In the genomic region with DNA sequence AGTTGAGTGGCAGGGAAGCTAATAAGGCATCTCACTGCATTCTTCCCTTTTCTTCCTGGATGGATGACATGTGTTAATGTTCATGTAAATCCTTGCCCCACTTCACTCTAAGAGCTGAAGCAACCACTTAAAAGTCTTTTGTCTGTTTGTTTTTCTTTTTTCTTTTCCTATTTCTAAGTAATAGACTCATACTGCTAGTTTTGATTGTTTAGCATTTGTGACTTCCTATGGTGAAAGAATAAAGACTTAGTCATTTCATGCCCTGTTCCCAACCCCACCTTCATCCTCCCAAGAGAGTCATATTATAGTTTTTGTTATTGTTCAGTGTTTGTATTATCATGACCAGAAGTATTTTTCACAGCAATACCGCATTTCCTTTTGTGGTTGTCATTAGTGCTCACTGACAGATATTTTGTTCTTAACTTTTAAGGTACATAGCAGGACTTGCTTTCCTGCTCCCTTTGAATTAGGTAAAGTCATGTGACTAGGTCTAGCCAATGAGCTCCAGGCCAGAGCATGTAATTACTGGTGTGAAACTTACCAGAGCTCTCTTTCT, we compare ENCODE assay signal across 13 cellular contexts. TPM values are rescaled to one million over a fixed set of nuclear protein-coding genes. Genes with fewer than 3 reads are reported as not detected.
DNase-seq lines count a peak whose midpoint lies in the region; ATAC-seq and TF ChIP-seq lines count a peak whose summit lies in the region.
"Had no signal": no experiment of that assay in that cellular context is flagged by ENCODE, and none has a peak within 500 bp of the region (broad histone marks: within the 10 kb centered on the region; RNA-seq: fewer than 3 reads in every experiment).

No MANE protein-coding gene starts in this region.

- no peak overlapping the region for H2AFZ ChIP-seq in mesenchymal stem cell (ENCODE audit: low read depth, low read length)

- H3K36me3 ChIP-seq in CD8-positive, alpha-beta T cell (ENCODE audit: insufficient read depth, low read length) = no peaks in the 10 kb centered on the region
- H3K36me3 ChIP-seq in mesenchymal stem cell (ENCODE audit: control insufficient read depth in 1 of 2, insufficient read depth in 2 of 2, low read depth in 1 of 2, low read length in 2 of 2) = peaks cover 0 to 5% of the 10 kb centered on the region in 2 experiments

- POLR2A ChIA-PET in CD8-positive, alpha-beta T cell (lab: Charles Lee) = interaction anchor here (0.7 to 1.0 kb wide), 2 partner anchors 18 to 395 kb away, joined by 3 read pairs; no protein-coding TSS in a partner anchor

- H3K9ac ChIP-seq in mesenchymal stem cell (ENCODE audit: low read length) = peak overlapping the region; percentile 35

- H3K9me3 Mint-ChIP-seq in CD8-positive, alpha-beta T cell = peaks cover 24% of the 10 kb centered on the region

- no peak overlapping the region for H3K4ac ChIP-seq in mesenchymal stem cell (ENCODE audit: low read depth in 1 of 2, low read length in 2 of 2)

- H3K79me1 ChIP-seq in mesenchymal stem cell (replicated peaks; ENCODE audit: low read length, poor library complexity, severe bottlenecking) = no peaks in the 10 kb centered on the region

- H3K9me3 ChIP-seq in CD8-positive, alpha-beta T cell (ENCODE audit: low read length) = no peaks in the 10 kb centered on the region
- peaks cover 29% of the 10 kb centered on the region for H3K9me3 ChIP-seq in mesenchymal stem cell (ENCODE audit: control insufficient read depth, low read length)

- no peak overlapping the region for H3K23ac ChIP-seq in mesenchymal stem cell (ENCODE audit: low read length in 2 of 2)

- CTCF ChIA-PET in CD8-positive, alpha-beta T cell (lab: Charles Lee) = interaction anchor here (0.7 kb wide), 1 partner anchor 55 kb away, joined by 3 read pairs; no protein-coding TSS in a partner anchor

- H2BK12ac ChIP-seq in mesenchymal stem cell (ENCODE audit: low read length in 2 of 2) = no peak overlapping the region

- DNase-seq in CD8-positive, alpha-beta T cell = peak in 4 of 7 experiments; percentile 19 to 59 (median 46)
- peak; percentile 91 for DNase-seq in M059J (ENCODE audit: low read depth)
- peak; percentile 93 for DNase-seq in astrocyte of the spinal cord (ENCODE audit: low read depth, low spot score)
- DNase-seq in mesenchymal stem cell = peak; percentile 51
- no peak for DNase-seq in C1 segment of cervical spinal cord (lab: John Stamatoyannopoulos, UW)
- DNase-seq: H7, substantia nigra had no signal

- H3K36me3 Mint-ChIP-seq in CD8-positive, alpha-beta T cell = peaks cover 8% of the 10 kb centered on the region

- peak; percentile 86 for ATAC-seq in CD8-positive, alpha-beta T cell
- ATAC-seq in GM21737 (IDR thresholded peaks at IDR 0.05; ENCODE audit: unreplicated experiment) (no peak), HG02759 (IDR thresholded peaks at IDR 0.05; ENCODE audit: unreplicated experiment) (no peak), GM18870 (IDR thresholded peaks at IDR 0.05; ENCODE audit: unreplicated experiment) (no peak)

- H3K14ac ChIP-seq in mesenchymal stem cell (ENCODE audit: low read length in 2 of 2) = no peak overlapping the region

- peaks cover 45% of the 10 kb centered on the region for H3K4me1 Mint-ChIP-seq in CD8-positive, alpha-beta T cell (ENCODE audit: low read depth)

- intact Hi-C loops in CD8-positive, alpha-beta T cell (cut with DNase I, micrococcal nuclease) = loop anchor here in 1 of 2 experiments (5.0 kb wide), 1 partner anchor 40 kb away; no protein-coding TSS in a partner anchor

- no peak overlapping the region for H3K18ac ChIP-seq in mesenchymal stem cell (ENCODE audit: low read depth in 1 of 2, low read length in 2 of 2)

- peak overlapping the region; percentile 79 for H3K27ac Mint-ChIP-seq in CD8-positive, alpha-beta T cell

- H3K27me3 ChIP-seq in CD8-positive, alpha-beta T cell (ENCODE audit: insufficient read depth, low read length) = no peaks in the 10 kb centered on the region
- H3K27me3 ChIP-seq in mesenchymal stem cell (ENCODE audit: control insufficient read depth in 1 of 2, insufficient read depth in 1 of 2, low read length in 2 of 2) = no peaks in the 10 kb centered on the region

- no peak overlapping the region for H4K91ac ChIP-seq in mesenchymal stem cell (ENCODE audit: low read length)

- H3K4me3 Mint-ChIP-seq in CD8-positive, alpha-beta T cell = no peak overlapping the region

- H3K27ac ChIP-seq in CD8-positive, alpha-beta T cell (ENCODE audit: low read depth, low read length) = no peak overlapping the region
- peak overlapping the region; percentile 13 for H3K27ac ChIP-seq in mesenchymal stem cell (ENCODE audit: low read length, poor library complexity, severe bottlenecking)
- H3K27ac ChIP-seq: HL-60 had no signal

- no peak overlapping the region for H3K4me3 ChIP-seq in CD8-positive, alpha-beta T cell (ENCODE audit: low read depth, low read length)
- H3K4me3 ChIP-seq in astrocyte of the spinal cord (ENCODE audit: low read depth, low read length) (no peak overlapping the region), mesenchymal stem cell (ENCODE audit: insufficient read depth in 1 of 2, low read depth in 1 of 2, low read length in 2 of 2) (no peak overlapping the region)
- H3K4me3 ChIP-seq: lung had no signal

- no peak overlapping the region for H2BK5ac ChIP-seq in mesenchymal stem cell (ENCODE audit: low read depth, low read length, poor library complexity, severe bottlenecking)

- in situ Hi-C loops in astrocyte of the spinal cord (cut with HindIII; ENCODE audit: low sequenced_read_pairs) = no loop called here

- H3K4me2 ChIP-seq in mesenchymal stem cell (ENCODE audit: low read length, poor library complexity, severe bottlenecking) = no peak overlapping the region

- WGBS in mesenchymal stem cell = 71% methylated on average over 1 of the region's 1 CpG

- H3K27me3 Mint-ChIP-seq in CD8-positive, alpha-beta T cell (ENCODE audit: low read depth) = no peaks in the 10 kb centered on the region

- H2BK120ac ChIP-seq in mesenchymal stem cell (ENCODE audit: low read depth, low read length) = no peak overlapping the region

- no peak overlapping the region for H2AK5ac ChIP-seq in mesenchymal stem cell (ENCODE audit: low read length, severe bottlenecking)

- H3K4me1 ChIP-seq in CD8-positive, alpha-beta T cell (ENCODE audit: insufficient read depth, low read length) = peaks cover 23% of the 10 kb centered on the region
- peaks cover 2% of the 10 kb centered on the region for H3K4me1 ChIP-seq in mesenchymal stem cell (ENCODE audit: control insufficient read depth, insufficient read depth, low read depth, low read length)

- no peak overlapping the region for H2BK15ac ChIP-seq in mesenchymal stem cell (ENCODE audit: low read depth, poor library complexity, severe bottlenecking)

- H4K8ac ChIP-seq in mesenchymal stem cell (ENCODE audit: low read length) = no peak overlapping the region

- TF ChIP-seq CTCF in CD8-positive, alpha-beta T cell (IDR thresholded peaks at IDR 0.05) = no peak
- no peak for TF ChIP-seq CTCF in astrocyte of the spinal cord (IDR thresholded peaks at IDR 0.05; ENCODE audit: low read depth, low read length)

RNA-seq across cellular contexts. Expression of gene SPP2, which starts 18.1 kb away (rescaled TPM):
- not detected for total RNA-seq in CD8-positive, alpha-beta T cell
- 0.27 TPM in 1 of 2 replicates, not detected in the other for total RNA-seq in M059J (2014; rRNA removed; shearing (Covaris generic))
- not detected for polyA plus RNA-seq in mesenchymal stem cell (2013, experiment 1 of 2)
- polyA plus RNA-seq in mesenchymal stem cell (2013, experiment 2 of 2) = not detected
- total RNA-seq: dermis microvascular lymphatic vessel endothelial cell, H7, lung had no signal
- polyA plus RNA-seq: lung had no signal

Comparison
In these comparisons a context has a peak if more than half of its experiments do, and no peak if none do; other contexts are left out.
1. DNase-seq: peak in CD8-positive, alpha-beta T cell (4 of 7), M059J (single experiment), astrocyte of the spinal cord (single experiment) and mesenchymal stem cell (single experiment); none in C1 segment of cervical spinal cord (0 of 14).